Comparison of ENCODE assay signal across 1 cellular context in the genomic region with DNA sequence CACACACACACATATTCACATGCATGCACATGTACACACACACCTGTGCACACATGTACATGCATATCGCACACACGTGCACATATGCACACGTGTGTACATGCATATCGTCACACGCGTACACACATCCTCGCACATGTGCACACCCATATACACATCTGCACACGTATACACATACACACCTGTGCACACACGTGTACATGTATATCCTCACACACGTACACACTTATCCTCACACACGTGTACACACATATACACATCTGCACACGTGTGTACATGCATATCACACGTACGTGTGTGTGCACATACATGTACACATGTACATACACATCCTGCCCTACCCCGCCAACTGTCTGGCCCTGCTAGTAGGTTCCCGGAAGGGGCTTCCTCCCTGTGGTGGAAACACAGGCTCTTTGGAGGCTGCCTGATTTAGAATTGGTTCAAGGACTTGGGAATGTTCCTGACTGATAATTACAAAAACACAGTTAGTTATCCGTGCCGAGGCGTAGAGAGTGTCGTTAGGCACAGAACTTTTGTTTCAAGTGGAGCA.
A peak's percentile ranks its signal among the peaks of the same experiment; 100 is the strongest.
TF ChIP-seq lines count a peak whose summit lies in the region.

No MANE protein-coding gene starts in this region.

TF ChIP-seq in HEK293, 187 proteins besides CTCF, POLR2A, EP300 and RAD21 (continued from another document):
- TF ChIP-seq, protein P1, sequence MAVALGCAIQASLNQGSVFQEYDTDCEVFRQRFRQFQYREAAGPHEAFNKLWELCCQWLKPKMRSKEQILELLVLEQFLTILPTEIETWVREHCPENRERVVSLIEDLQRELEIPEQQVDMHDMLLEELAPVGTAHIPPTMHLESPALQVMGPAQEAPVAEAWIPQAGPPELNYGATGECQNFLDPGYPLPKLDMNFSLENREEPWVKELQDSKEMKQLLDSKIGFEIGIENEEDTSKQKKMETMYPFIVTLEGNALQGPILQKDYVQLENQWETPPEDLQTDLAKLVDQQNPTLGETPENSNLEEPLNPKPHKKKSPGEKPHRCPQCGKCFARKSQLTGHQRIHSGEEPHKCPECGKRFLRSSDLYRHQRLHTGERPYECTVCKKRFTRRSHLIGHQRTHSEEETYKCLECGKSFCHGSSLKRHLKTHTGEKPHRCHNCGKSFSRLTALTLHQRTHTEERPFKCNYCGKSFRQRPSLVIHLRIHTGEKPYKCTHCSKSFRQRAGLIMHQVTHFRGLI (tag by site-specific recombination; IDR thresholded peaks at IDR 0.05), result no peak
- TF ChIP-seq ZNF629 (tag by site-specific recombination; IDR thresholded peaks at IDR 0.05), result no peak
- TF ChIP-seq, protein P2, sequence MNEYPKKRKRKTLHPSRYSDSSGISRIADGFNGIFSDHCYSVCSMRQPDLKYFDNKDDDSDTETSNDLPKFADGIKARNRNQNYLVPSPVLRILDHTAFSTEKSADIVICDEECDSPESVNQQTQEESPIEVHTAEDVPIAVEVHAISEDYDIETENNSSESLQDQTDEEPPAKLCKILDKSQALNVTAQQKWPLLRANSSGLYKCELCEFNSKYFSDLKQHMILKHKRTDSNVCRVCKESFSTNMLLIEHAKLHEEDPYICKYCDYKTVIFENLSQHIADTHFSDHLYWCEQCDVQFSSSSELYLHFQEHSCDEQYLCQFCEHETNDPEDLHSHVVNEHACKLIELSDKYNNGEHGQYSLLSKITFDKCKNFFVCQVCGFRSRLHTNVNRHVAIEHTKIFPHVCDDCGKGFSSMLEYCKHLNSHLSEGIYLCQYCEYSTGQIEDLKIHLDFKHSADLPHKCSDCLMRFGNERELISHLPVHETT (tag by site-specific recombination; IDR thresholded peaks at IDR 0.05), result no peak
- peak; percentile 78 for TF ChIP-seq ZNF18 (tag by site-specific recombination; IDR thresholded peaks at IDR 0.05)
- TF ChIP-seq SALL2 (tag by site-specific recombination; IDR thresholded peaks at IDR 0.05; ENCODE audit: borderline replicate concordance), result no peak
- no peak for TF ChIP-seq ZNF792 (tag by site-specific recombination; IDR thresholded peaks at IDR 0.05)
- 0 out of 2 replicates have a peak, but pooled peaks have one; percentile 21 for TF ChIP-seq ZSCAN4 (tag by site-specific recombination; IDR thresholded peaks at IDR 0.05)
